1 cellular context compared by ENCODE assay signal in genomic region chr1:208432346-208432745, GRCh38.
TF ChIP-seq lines count a peak whose summit lies in the region.

No MANE protein-coding gene starts in this region.

TF ChIP-seq in SK-N-SH, 30 proteins besides CTCF, POLR2A, EP300 and RAD21 (continued from another document):
- TF ChIP-seq, protein P1, sequence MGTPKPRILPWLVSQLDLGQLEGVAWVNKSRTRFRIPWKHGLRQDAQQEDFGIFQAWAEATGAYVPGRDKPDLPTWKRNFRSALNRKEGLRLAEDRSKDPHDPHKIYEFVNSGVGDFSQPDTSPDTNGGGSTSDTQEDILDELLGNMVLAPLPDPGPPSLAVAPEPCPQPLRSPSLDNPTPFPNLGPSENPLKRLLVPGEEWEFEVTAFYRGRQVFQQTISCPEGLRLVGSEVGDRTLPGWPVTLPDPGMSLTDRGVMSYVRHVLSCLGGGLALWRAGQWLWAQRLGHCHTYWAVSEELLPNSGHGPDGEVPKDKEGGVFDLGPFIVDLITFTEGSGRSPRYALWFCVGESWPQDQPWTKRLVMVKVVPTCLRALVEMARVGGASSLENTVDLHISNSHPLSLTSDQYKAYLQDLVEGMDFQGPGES (IDR thresholded peaks at IDR 0.05; ENCODE audit: low read depth, low read length) = no peak
- TF ChIP-seq FOXM1 (IDR thresholded peaks at IDR 0.05; ENCODE audit: low read depth) = no peak
- TF ChIP-seq CHD2 (IDR thresholded peaks at IDR 0.05; ENCODE audit: low read length, partially characterized antibody) = no peak
- TF ChIP-seq, protein P2, sequence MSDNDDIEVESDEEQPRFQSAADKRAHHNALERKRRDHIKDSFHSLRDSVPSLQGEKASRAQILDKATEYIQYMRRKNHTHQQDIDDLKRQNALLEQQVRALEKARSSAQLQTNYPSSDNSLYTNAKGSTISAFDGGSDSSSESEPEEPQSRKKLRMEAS (IDR thresholded peaks at IDR 0.05; ENCODE audit: low read depth) = no peak
TF ChIP-seq in SK-N-SH: peak in this region for 0.
